27 cellular contexts compared by ENCODE assay signal in genomic region chr2:47255794-47256193, GRCh38.
"Had no signal": no experiment of that assay in that cellular context is flagged by ENCODE, and none has a peak within 500 bp of the region (broad histone marks: within the 10 kb centered on the region; RNA-seq: fewer than 3 reads in every experiment).

No MANE protein-coding gene starts in this region.

- FAIRE-seq: urothelium cell line had no signal

- H3K27me3 ChIP-seq: neutrophil, right lobe of liver, sigmoid colon, spleen, stomach, thyroid gland, tibial nerve, upper lobe of left lung, vagina had no signal

- H3K36me3 ChIP-seq: neutrophil, right lobe of liver, sigmoid colon, spleen, stomach, thoracic aorta, thyroid gland, tibial nerve, upper lobe of left lung, vagina had no signal

- ATAC-seq: naive thymus-derived CD8-positive, alpha-beta T cell; natural killer cell treated with Interleukin-12 subunit alpha and Interleukin-12 subunit beta and Interleukin-15 and Interleukin-18, amount 100 ng/mL, for 72 hours; psoas muscle; right cardiac atrium; right lobe of liver; stimulated activated effector memory CD8-positive, alpha-beta T cell treated with anti-CD3 and anti-CD28 coated beads, Interleukin-12 subunit alpha, Interleukin-12 subunit beta, amount 100 ng/mL, for 72 hours; stimulated activated naive B cell treated with anti-CD40 and anti-IgM and Interleukin-4, amounts not matched to agents 10 μg/mL and 1 μg/mL and 100 μg/mL, for 72 hours had no signal

- DNase-seq: naive thymus-derived CD8-positive, alpha-beta T cell; nephron progenitor cell; nucleus accumbens; psoas muscle; right cardiac atrium; right lobe of liver; sigmoid colon; spleen; stimulated activated CD4-positive, alpha-beta T cell treated with anti-CD3 and anti-CD28 coated beads, Interleukin-12 subunit alpha, Interleukin-12 subunit beta, amount 100 ng/mL, for 4 hours; stimulated activated CD4-positive, alpha-beta T cell treated with anti-CD3 and anti-CD28 coated beads, Interleukin-2, amount 100 ng/mL, for 24 hours; stimulated activated CD4-positive, alpha-beta T cell treated with anti-CD3 and anti-CD28 coated beads, Interleukin-2, amount 100 ng/mL, for 48 hours; stimulated activated CD4-positive, alpha-beta T cell treated with anti-CD3 and anti-CD28 coated beads, Interleukin-4, amount 100 ng/mL, for 24 hours; stimulated activated naive B cell treated with anti-CD40 and anti-IgM and Interleukin-4, amounts not matched to agents 10 μg/mL and 1 μg/mL and 100 μg/mL, for 72 hours; stimulated activated naive CD4-positive, alpha-beta T cell treated with Interleukin-2 at 50 U/mL for 16 hours; stomach; thyroid gland; trophoblast cell; upper lobe of left lung had no signal

- H3K4me1 ChIP-seq: psoas muscle, right lobe of liver, sigmoid colon, stomach, upper lobe of left lung, vagina had no signal

- H3K4me3 ChIP-seq: psoas muscle, right lobe of liver, sigmoid colon, smooth muscle cell, spleen, stomach, thoracic aorta, thyroid gland, tibial nerve, upper lobe of left lung, vagina had no signal

- H3K27ac ChIP-seq: neutrophil, parathyroid adenoma, psoas muscle, right lobe of liver, sigmoid colon, spleen, stomach, thoracic aorta, thyroid gland, upper lobe of left lung, vagina had no signal

- H3K9me3 ChIP-seq: neutrophil, psoas muscle, right lobe of liver, sigmoid colon, spleen, stomach, thoracic aorta, thyroid gland, tibial nerve, upper lobe of left lung, vagina had no signal
